1 cellular context compared by ENCODE assay signal in the genomic region with DNA sequence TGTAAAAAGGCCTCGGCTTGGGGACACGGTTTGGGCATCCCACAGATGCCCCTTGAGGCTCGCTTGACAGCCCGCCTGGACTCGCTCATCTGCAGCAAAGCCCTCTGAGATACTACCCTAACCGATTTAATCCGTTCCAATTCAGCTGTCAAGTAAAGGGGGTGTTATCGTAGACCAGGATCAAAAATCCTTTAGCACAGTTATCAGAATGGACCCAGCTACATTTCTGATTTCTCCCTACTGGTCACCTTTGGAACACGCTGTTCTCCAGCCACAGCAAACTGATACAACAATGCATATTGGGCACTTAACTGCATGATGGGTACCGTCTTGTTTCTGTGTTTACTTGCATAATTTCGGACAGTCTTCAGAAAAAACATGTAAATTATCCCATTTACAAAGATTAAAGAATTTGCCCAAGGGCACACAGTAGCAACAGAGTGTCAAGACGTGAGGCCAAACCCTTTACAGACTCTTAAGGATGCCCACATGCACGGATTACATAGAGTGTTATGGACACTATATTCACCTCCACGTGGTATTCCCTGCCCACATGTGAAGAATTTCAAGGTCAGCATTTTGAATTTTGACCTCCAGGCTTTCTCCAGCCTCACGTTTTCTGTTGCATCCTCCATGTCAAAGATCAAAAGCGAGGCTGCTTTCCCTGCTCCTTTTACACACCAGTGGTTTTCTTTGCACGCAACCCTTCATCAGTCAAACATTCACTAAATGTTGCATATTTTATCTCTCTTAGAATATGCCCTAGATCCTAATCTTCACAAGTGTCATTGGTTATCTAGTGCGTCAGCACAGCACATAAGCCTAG.
A peak's percentile ranks its signal among the peaks of the same experiment; 100 is the strongest.
TF ChIP-seq lines count a peak whose summit lies in the region.

No MANE protein-coding gene starts in this region.

TF ChIP-seq in HepG2, 621 proteins besides CTCF, POLR2A, EP300 and RAD21 (continued from another document):
- TF ChIP-seq, protein P1, sequence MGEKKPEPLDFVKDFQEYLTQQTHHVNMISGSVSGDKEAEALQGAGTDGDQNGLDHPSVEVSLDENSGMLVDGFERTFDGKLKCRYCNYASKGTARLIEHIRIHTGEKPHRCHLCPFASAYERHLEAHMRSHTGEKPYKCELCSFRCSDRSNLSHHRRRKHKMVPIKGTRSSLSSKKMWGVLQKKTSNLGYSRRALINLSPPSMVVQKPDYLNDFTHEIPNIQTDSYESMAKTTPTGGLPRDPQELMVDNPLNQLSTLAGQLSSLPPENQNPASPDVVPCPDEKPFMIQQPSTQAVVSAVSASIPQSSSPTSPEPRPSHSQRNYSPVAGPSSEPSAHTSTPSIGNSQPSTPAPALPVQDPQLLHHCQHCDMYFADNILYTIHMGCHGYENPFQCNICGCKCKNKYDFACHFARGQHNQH (CRISPR knock-in tag; IDR thresholded peaks at IDR 0.05): peak; percentile 40; the same call in 1 of the 2 replicates
- peak; percentile 4; the same call in 1 of the 2 replicates for TF ChIP-seq ZC3H4 (CRISPR knock-in tag; IDR thresholded peaks at IDR 0.05; ENCODE audit: borderline replicate concordance)
- TF ChIP-seq ZNF780A (CRISPR knock-in tag; IDR thresholded peaks at IDR 0.05): 0 out of 2 replicates have a peak, but pooled peaks have one; percentile 66
- TF ChIP-seq FOXP1 (IDR thresholded peaks at IDR 0.05): no peak
- TF ChIP-seq FOXP1 (CRISPR knock-in tag; IDR thresholded peaks at IDR 0.05): peak; percentile 68
- TF ChIP-seq, protein P2, sequence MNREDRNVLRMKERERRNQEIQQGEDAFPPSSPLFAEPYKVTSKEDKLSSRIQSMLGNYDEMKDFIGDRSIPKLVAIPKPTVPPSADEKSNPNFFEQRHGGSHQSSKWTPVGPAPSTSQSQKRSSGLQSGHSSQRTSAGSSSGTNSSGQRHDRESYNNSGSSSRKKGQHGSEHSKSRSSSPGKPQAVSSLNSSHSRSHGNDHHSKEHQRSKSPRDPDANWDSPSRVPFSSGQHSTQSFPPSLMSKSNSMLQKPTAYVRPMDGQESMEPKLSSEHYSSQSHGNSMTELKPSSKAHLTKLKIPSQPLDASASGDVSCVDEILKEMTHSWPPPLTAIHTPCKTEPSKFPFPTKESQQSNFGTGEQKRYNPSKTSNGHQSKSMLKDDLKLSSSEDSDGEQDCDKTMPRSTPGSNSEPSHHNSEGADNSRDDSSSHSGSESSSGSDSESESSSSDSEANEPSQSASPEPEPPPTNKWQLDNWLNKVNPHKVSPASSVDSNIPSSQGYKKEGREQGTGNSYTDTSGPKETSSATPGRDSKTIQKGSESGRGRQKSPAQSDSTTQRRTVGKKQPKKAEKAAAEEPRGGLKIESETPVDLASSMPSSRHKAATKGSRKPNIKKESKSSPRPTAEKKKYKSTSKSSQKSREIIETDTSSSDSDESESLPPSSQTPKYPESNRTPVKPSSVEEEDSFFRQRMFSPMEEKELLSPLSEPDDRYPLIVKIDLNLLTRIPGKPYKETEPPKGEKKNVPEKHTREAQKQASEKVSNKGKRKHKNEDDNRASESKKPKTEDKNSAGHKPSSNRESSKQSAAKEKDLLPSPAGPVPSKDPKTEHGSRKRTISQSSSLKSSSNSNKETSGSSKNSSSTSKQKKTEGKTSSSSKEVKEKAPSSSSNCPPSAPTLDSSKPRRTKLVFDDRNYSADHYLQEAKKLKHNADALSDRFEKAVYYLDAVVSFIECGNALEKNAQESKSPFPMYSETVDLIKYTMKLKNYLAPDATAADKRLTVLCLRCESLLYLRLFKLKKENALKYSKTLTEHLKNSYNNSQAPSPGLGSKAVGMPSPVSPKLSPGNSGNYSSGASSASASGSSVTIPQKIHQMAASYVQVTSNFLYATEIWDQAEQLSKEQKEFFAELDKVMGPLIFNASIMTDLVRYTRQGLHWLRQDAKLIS (CRISPR knock-in tag; IDR thresholded peaks at IDR 0.05): no peak
- TF ChIP-seq ZNF3 (CRISPR knock-in tag; IDR thresholded peaks at IDR 0.05): no peak
- TF ChIP-seq, protein P3, sequence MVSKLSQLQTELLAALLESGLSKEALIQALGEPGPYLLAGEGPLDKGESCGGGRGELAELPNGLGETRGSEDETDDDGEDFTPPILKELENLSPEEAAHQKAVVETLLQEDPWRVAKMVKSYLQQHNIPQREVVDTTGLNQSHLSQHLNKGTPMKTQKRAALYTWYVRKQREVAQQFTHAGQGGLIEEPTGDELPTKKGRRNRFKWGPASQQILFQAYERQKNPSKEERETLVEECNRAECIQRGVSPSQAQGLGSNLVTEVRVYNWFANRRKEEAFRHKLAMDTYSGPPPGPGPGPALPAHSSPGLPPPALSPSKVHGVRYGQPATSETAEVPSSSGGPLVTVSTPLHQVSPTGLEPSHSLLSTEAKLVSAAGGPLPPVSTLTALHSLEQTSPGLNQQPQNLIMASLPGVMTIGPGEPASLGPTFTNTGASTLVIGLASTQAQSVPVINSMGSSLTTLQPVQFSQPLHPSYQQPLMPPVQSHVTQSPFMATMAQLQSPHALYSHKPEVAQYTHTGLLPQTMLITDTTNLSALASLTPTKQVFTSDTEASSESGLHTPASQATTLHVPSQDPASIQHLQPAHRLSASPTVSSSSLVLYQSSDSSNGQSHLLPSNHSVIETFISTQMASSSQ (IDR thresholded peaks at IDR 0.05; ENCODE audit: low read depth): peak; percentile 83
- TF ChIP-seq, protein P3 (CRISPR knock-in tag; IDR thresholded peaks at IDR 0.05; ENCODE audit: borderline replicate concordance): peak; percentile 80; the same call in 1 of the 2 replicates
- TF ChIP-seq ZMYM4 (CRISPR knock-in tag; IDR thresholded peaks at IDR 0.05): peak; percentile 37
- peak; percentile 50; the same call in 1 of the 2 replicates for TF ChIP-seq SOX13 (IDR thresholded peaks at IDR 0.05)
- TF ChIP-seq SOX13 (CRISPR knock-in tag; conservative IDR thresholded peaks at IDR 0.05 in 1 of 2, IDR thresholded peaks at IDR 0.05 in 1 of 2): peak in 1 of 2 experiments; percentile 80; a peak in 2 of 4 replicates
- TF ChIP-seq AKAP8 (CRISPR knock-in tag; IDR thresholded peaks at IDR 0.05): 0 out of 2 replicates have a peak, but pooled peaks have one; percentile 43
- TF ChIP-seq, protein P4, sequence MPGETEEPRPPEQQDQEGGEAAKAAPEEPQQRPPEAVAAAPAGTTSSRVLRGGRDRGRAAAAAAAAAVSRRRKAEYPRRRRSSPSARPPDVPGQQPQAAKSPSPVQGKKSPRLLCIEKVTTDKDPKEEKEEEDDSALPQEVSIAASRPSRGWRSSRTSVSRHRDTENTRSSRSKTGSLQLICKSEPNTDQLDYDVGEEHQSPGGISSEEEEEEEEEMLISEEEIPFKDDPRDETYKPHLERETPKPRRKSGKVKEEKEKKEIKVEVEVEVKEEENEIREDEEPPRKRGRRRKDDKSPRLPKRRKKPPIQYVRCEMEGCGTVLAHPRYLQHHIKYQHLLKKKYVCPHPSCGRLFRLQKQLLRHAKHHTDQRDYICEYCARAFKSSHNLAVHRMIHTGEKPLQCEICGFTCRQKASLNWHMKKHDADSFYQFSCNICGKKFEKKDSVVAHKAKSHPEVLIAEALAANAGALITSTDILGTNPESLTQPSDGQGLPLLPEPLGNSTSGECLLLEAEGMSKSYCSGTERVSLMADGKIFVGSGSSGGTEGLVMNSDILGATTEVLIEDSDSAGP (CRISPR knock-in tag; IDR thresholded peaks at IDR 0.05; ENCODE audit: borderline replicate concordance): 0 out of 2 replicates have a peak, but pooled peaks have one; percentile 30
- TF ChIP-seq ARID3A (IDR thresholded peaks at IDR 0.05; ENCODE audit: low read depth, low read length): 0 out of 2 replicates have a peak, but pooled peaks have one; percentile 6
- no peak for TF ChIP-seq USF2 (IDR thresholded peaks at IDR 0.05; ENCODE audit: low read depth, low read length)
- TF ChIP-seq USF2 (CRISPR knock-in tag; IDR thresholded peaks at IDR 0.05; ENCODE audit: borderline replicate concordance): peak; percentile 40; the same call in 1 of the 2 replicates
- TF ChIP-seq ZFP1 (CRISPR knock-in tag; IDR thresholded peaks at IDR 0.05): no peak
- peak; percentile 78 for TF ChIP-seq HNF4A (CRISPR knock-in tag; IDR thresholded peaks at IDR 0.05)
- no peak for TF ChIP-seq TCF12 (IDR thresholded peaks at IDR 0.05)
- TF ChIP-seq TCF12 (CRISPR knock-in tag; IDR thresholded peaks at IDR 0.05): no peak
